ENCODE assay signal across 31 cellular contexts in genomic region chr1:206518743-206519142, GRCh38.
"Had no signal": no experiment of that assay in that cellular context is flagged by ENCODE, and none has a peak within 500 bp of the region (broad histone marks: within the 10 kb centered on the region; RNA-seq: fewer than 3 reads in every experiment).

No MANE protein-coding gene starts in this region.

- FAIRE-seq: bronchial epithelial cell, endometrium, islet of Langerhans had no signal

- H3K27me3 ChIP-seq: colonic mucosa, esophagus squamous epithelium, stomach, suprapubic skin, tibial artery had no signal

- ATAC-seq: activated naive CD8-positive, alpha-beta T cell treated with anti-CD3 and anti-CD28 coated beads, Interleukin-2, amount 50 U/mL, for 24 hours; activated T-helper 17 cell treated with anti-CD3 and anti-CD28 coated beads, Interleukin-2, amount 50 U/mL, for 72 hours; mucosa of descending colon; natural killer cell treated with Interleukin-12 subunit alpha and Interleukin-12 subunit beta and Interleukin-15 and Interleukin-18, amount 100 ng/mL, for 72 hours; sciatic nerve; stimulated activated naive B cell treated with anti-CD40 and anti-IgM and Interleukin-4, amounts not matched to agents 10 μg/mL and 1 μg/mL and 100 μg/mL, for 72 hours; T-helper 17 cell had no signal

- H3K4me1 ChIP-seq: colonic mucosa had no signal

- H3K36me3 Mint-ChIP-seq: activated naive CD4-positive, alpha-beta T cell treated with anti-CD3 and anti-CD28 coated beads, Interleukin-2, amount 50 U/mL, for 24 hours; natural killer cell treated with Interleukin-12 subunit alpha and Interleukin-12 subunit beta and Interleukin-15 and Interleukin-18, amount 100 ng/mL, for 72 hours; stimulated activated naive B cell treated with anti-CD40 and anti-IgM and Interleukin-4, amounts not matched to agents 10 μg/mL and 1 μg/mL and 100 μg/mL, for 72 hours had no signal

- DNase-seq: activated CD4-positive, alpha-beta memory T cell treated with anti-CD3 and anti-CD28 coated beads, Interleukin-2, amount 10 ng/mL, durations not matched to agents 7 days and 5 days; activated CD4-positive, alpha-beta T cell treated with anti-CD3 and anti-CD28 coated beads, Interleukin-2, amount 10 ng/mL, durations not matched to agents 7 days and 5 days; activated CD4-positive, CD25-positive, alpha-beta regulatory T cell treated with anti-CD3 and anti-CD28 coated beads, Interleukin-2, amount 50 U/mL, for 72 hours; activated CD8-positive, alpha-beta memory T cell treated with anti-CD3 and anti-CD28 coated beads, Interleukin-2, amount 50 U/mL, for 48 hours; activated gamma-delta T cell treated with Interleukin-2 at 50 U/mL for 16 hours; activated naive CD8-positive, alpha-beta T cell treated with anti-CD3 and anti-CD28 coated beads, Interleukin-2, amount 50 U/mL, for 24 hours; activated T-cell treated with anti-CD3 and anti-CD28 coated beads, Interleukin-2, amount 50 U/mL, for 24 hours; amygdala; colonic mucosa; effector CD8-positive, alpha-beta T cell; esophagus squamous epithelium; foreskin melanocyte; left ventricle myocardium inferior; stimulated activated CD4-positive, alpha-beta T cell treated with anti-CD3 and anti-CD28 coated beads, Interleukin-4, amount 100 ng/mL, for 4 hours; stimulated activated CD8-positive, alpha-beta memory T cell treated with anti-CD3 and anti-CD28 coated beads, Interleukin-4, amount 100 ng/mL, for 48 hours; stimulated activated naive B cell treated with anti-CD40 and anti-IgM and Interleukin-4, amounts not matched to agents 10 μg/mL and 1 μg/mL and 100 μg/mL, for 72 hours; stomach; T-helper 17 cell; T1000; tibial artery had no signal

- H3K4me3 Mint-ChIP-seq: activated CD4-positive, alpha-beta memory T cell treated with anti-CD3 and anti-CD28 coated beads, Interleukin-2, amount 10 ng/mL, durations not matched to agents 7 days and 5 days; activated CD4-positive, alpha-beta T cell treated with anti-CD3 and anti-CD28 coated beads, Interleukin-2, amount 10 ng/mL, durations not matched to agents 7 days and 5 days; activated naive CD4-positive, alpha-beta T cell treated with anti-CD3 and anti-CD28 coated beads, Interleukin-2, amount 50 U/mL, for 24 hours; activated naive CD8-positive, alpha-beta T cell treated with anti-CD3 and anti-CD28 coated beads, Interleukin-2, amount 50 U/mL, for 24 hours; activated T-cell treated with anti-CD3 and anti-CD28 coated beads, Interleukin-2, amount 50 U/mL, for 24 hours; activated T-helper 17 cell treated with anti-CD3 and anti-CD28 coated beads, Interleukin-2, amount 50 U/mL, for 72 hours; natural killer cell treated with Interleukin-12 subunit alpha and Interleukin-12 subunit beta and Interleukin-15 and Interleukin-18, amount 100 ng/mL, for 72 hours; stimulated activated naive B cell treated with anti-CD40 and anti-IgM and Interleukin-4, amounts not matched to agents 10 μg/mL and 1 μg/mL and 100 μg/mL, for 72 hours; T-helper 17 cell had no signal

- H3K27ac ChIP-seq: colonic mucosa, epithelial cell of prostate, left ventricle myocardium inferior, skin epidermis, stomach, suprapubic skin, tibial artery had no signal

- H3K27ac Mint-ChIP-seq: activated CD4-positive, alpha-beta memory T cell treated with anti-CD3 and anti-CD28 coated beads, Interleukin-2, amount 10 ng/mL, durations not matched to agents 7 days and 5 days; activated CD4-positive, alpha-beta T cell treated with anti-CD3 and anti-CD28 coated beads, Interleukin-2, amount 10 ng/mL, durations not matched to agents 7 days and 5 days; activated naive CD4-positive, alpha-beta T cell treated with anti-CD3 and anti-CD28 coated beads, Interleukin-2, amount 50 U/mL, for 24 hours; activated naive CD8-positive, alpha-beta T cell treated with anti-CD3 and anti-CD28 coated beads, Interleukin-2, amount 50 U/mL, for 24 hours; activated T-cell treated with anti-CD3 and anti-CD28 coated beads, Interleukin-2, amount 50 U/mL, for 24 hours; activated T-helper 17 cell treated with anti-CD3 and anti-CD28 coated beads, Interleukin-2, amount 50 U/mL, for 72 hours; natural killer cell treated with Interleukin-12 subunit alpha and Interleukin-12 subunit beta and Interleukin-15 and Interleukin-18, amount 100 ng/mL, for 72 hours; stimulated activated naive B cell treated with anti-CD40 and anti-IgM and Interleukin-4, amounts not matched to agents 10 μg/mL and 1 μg/mL and 100 μg/mL, for 72 hours; T-helper 17 cell had no signal

- H3K9me3 ChIP-seq: colonic mucosa, esophagus squamous epithelium, left ventricle myocardium inferior, mucosa of descending colon, stomach, suprapubic skin, tibial artery had no signal

- H3K36me3 ChIP-seq: colonic mucosa, left ventricle myocardium inferior, suprapubic skin, tibial artery had no signal

- H3K27me3 Mint-ChIP-seq: activated naive CD4-positive, alpha-beta T cell treated with anti-CD3 and anti-CD28 coated beads, Interleukin-2, amount 50 U/mL, for 24 hours; activated naive CD8-positive, alpha-beta T cell treated with anti-CD3 and anti-CD28 coated beads, Interleukin-2, amount 50 U/mL, for 24 hours; activated T-helper 17 cell treated with anti-CD3 and anti-CD28 coated beads, Interleukin-2, amount 50 U/mL, for 72 hours; natural killer cell treated with Interleukin-12 subunit alpha and Interleukin-12 subunit beta and Interleukin-15 and Interleukin-18, amount 100 ng/mL, for 72 hours; T-helper 17 cell had no signal

- H3K4me1 Mint-ChIP-seq: activated naive CD4-positive, alpha-beta T cell treated with anti-CD3 and anti-CD28 coated beads, Interleukin-2, amount 50 U/mL, for 24 hours; activated T-helper 17 cell treated with anti-CD3 and anti-CD28 coated beads, Interleukin-2, amount 50 U/mL, for 72 hours; T-helper 17 cell had no signal

- H3K4me3 ChIP-seq: colonic mucosa, esophagus squamous epithelium, left ventricle myocardium inferior, mucosa of descending colon, skin epidermis, stomach, suprapubic skin, tibial artery had no signal

- H3K9me3 Mint-ChIP-seq: activated CD4-positive, alpha-beta memory T cell treated with anti-CD3 and anti-CD28 coated beads, Interleukin-2, amount 10 ng/mL, durations not matched to agents 7 days and 5 days; activated CD4-positive, alpha-beta T cell treated with anti-CD3 and anti-CD28 coated beads, Interleukin-2, amount 10 ng/mL, durations not matched to agents 7 days and 5 days; activated naive CD4-positive, alpha-beta T cell treated with anti-CD3 and anti-CD28 coated beads, Interleukin-2, amount 50 U/mL, for 24 hours; activated naive CD8-positive, alpha-beta T cell treated with anti-CD3 and anti-CD28 coated beads, Interleukin-2, amount 50 U/mL, for 24 hours; activated T-cell treated with anti-CD3 and anti-CD28 coated beads, Interleukin-2, amount 50 U/mL, for 24 hours; activated T-helper 17 cell treated with anti-CD3 and anti-CD28 coated beads, Interleukin-2, amount 50 U/mL, for 72 hours; natural killer cell treated with Interleukin-12 subunit alpha and Interleukin-12 subunit beta and Interleukin-15 and Interleukin-18, amount 100 ng/mL, for 72 hours; stimulated activated naive B cell treated with anti-CD40 and anti-IgM and Interleukin-4, amounts not matched to agents 10 μg/mL and 1 μg/mL and 100 μg/mL, for 72 hours had no signal
